In the genomic region with DNA sequence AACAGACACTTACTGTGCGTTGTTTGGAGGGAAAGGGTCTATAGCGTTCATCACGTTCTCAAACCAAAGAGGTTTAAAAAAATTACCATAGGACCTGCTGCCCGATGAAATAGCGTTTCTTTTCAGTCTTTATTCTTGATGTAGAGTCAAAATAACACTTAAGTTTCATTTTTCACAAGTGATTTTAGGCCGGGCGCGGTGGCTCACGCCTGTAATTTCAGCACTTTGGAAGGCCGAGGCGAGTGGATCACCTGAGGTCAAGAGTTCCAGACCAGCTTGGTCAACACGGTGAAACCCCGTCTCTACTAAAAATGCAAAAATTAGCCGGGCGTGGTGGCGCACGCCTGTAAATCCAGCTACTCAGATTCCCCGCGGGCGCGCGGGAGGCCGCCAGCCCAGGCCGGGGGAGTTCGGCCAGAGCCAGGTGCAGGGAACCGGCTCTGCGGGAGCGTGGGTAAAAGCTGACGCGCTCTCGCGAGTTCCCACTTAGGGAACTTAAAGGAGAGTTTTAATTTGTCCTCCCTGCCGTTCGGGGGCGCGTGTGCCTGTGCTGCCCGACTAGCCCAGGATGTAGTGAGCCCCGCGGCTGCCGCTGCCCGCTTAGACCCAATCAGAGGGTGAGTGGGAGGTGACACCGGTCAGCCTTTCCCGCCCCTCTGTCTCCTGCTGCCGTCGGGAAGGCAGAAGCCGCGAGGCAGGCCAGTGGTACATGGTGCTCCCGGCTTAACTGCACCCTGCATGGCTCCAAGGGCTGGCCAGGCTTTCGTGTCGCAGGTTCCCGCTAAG, we compare ENCODE assay signal across 8 cellular contexts. TPM values are rescaled to one million over a fixed set of nuclear protein-coding genes. Genes with fewer than 3 reads are reported as not detected.
DNase-seq lines count a peak whose midpoint lies in the region; ATAC-seq, FAIRE-seq and TF ChIP-seq lines count a peak whose summit lies in the region.

No MANE protein-coding gene starts in this region.

- peak overlapping the region; percentile 86 for H3K4me3 Mint-ChIP-seq in activated CD4-positive, alpha-beta T cell treated with anti-CD3 and anti-CD28 coated beads for 36 hours

- in situ Hi-C loops in HepG2 (cut with HindIII; ENCODE audit: extremely low pct_ligation_motif_present, low pct_unique_long_range_greater_than_20kb): no loop called here

- peak; percentile 25 for DNase-seq in AG08396 (ENCODE audit: low spot score)
- peak; percentile 82 for DNase-seq in activated CD4-positive, alpha-beta T cell treated with anti-CD3 and anti-CD28 coated beads for 36 hours
- peak; percentile 88 for DNase-seq in choroid plexus epithelial cell (ENCODE audit: low read depth)
- no peak for DNase-seq in HepG2 (ENCODE audit: low spot score)
- DNase-seq in stimulated activated CD4-positive, alpha-beta T cell treated with anti-CD3 and anti-CD28 coated beads, Interleukin-2, amount 100 ng/mL, for 24 hours: peak; percentile 55 to 67
- DNase-seq in NCI-H2029 (lab: John Stamatoyannopoulos, UW): no peak

- H3K36me3 Mint-ChIP-seq in activated CD4-positive, alpha-beta T cell treated with anti-CD3 and anti-CD28 coated beads for 36 hours (ENCODE audit: low read depth): peaks cover 2% of the 10 kb centered on the region

- WGBS in HepG2 (ENCODE audit: low lambda C conversion rate): 91% methylated on average over 41 of the region's 51 CpGs

- H3K27ac ChIP-seq in HepG2 (ENCODE audit: extremely low read length, insufficient read depth, low read length): no peak overlapping the region

- ATAC-seq in HG03457 (IDR thresholded peaks at IDR 0.05; ENCODE audit: unreplicated experiment) (peak; percentile 73), HepG2 (no peak)
- ATAC-seq in activated CD4-positive, alpha-beta T cell treated with anti-CD3 and anti-CD28 coated beads for 36 hours: peak; percentile 67

- peaks cover 38% of the 10 kb centered on the region for H3K79me2 ChIP-seq in HepG2 (ENCODE audit: insufficient read depth, low read length)

- TF ChIP-seq EP300 in HepG2 (IDR thresholded peaks at IDR 0.05; ENCODE audit: low read depth in 2 of 2, low read length in 2 of 2) (no peak), HepG2 (CRISPR knock-in tag; IDR thresholded peaks at IDR 0.05; ENCODE audit: borderline replicate concordance) (no peak)

- no peak overlapping the region for H2AFZ ChIP-seq in HepG2 (ENCODE audit: low read length)

- CTCF ChIA-PET in activated CD4-positive, alpha-beta T cell treated with anti-CD3 and anti-CD28 coated beads for 36 hours (lab: Charles Lee): interaction anchor here (0.7 to 1.9 kb wide), 5 partner anchors 9 to 775 kb away, joined by 3 to 8 read pairs (median 5); a partner anchor contains a TSS
- CTCF ChIA-PET in HepG2 (lab: Yijun Ruan, JAX; ENCODE audit: low intra/inter-chr PET ratio, low total read pairs): no interaction called here

- H3K4me3 ChIP-seq in choroid plexus epithelial cell (ENCODE audit: low read depth, low read length) (peak overlapping the region; percentile 89), HepG2 (replicated peaks in 1 of 3; ENCODE audit: insufficient read depth in 1 of 3, low read depth in 2 of 3, low read length in 3 of 3) (peak overlapping the region in 2 of 3 experiments; percentile 86 to 94; a peak in 4 of 6 replicates)

- intact Hi-C loops in activated CD4-positive, alpha-beta T cell treated with anti-CD3 and anti-CD28 coated beads for 36 hours (cut with DNase I, micrococcal nuclease): loop anchor here (2.0 to 10.0 kb wide), 6 partner anchors 66 to 610 kb away; a partner anchor contains a TSS
- intact Hi-C loops in HepG2 (cut with micrococcal nuclease; ENCODE audit: unreplicated experiment): no loop called here

- H3K4me1 Mint-ChIP-seq in activated CD4-positive, alpha-beta T cell treated with anti-CD3 and anti-CD28 coated beads for 36 hours: peaks cover 25% of the 10 kb centered on the region

- no TSS peak for BruUV-seq in HepG2 (replicated peaks; lab: Mats Ljungman, UMichigan)

- POLR2A ChIA-PET in activated CD4-positive, alpha-beta T cell treated with anti-CD3 and anti-CD28 coated beads for 36 hours (lab: Charles Lee): interaction anchor here (0.6 kb wide), 1 partner anchor 422 kb away, joined by 4 read pairs; no protein-coding TSS in a partner anchor
- POLR2A ChIA-PET in HepG2 (lab: Yijun Ruan, JAX): interaction anchor here (1.0 to 2.3 kb wide), 6 partner anchors 24 to 67 kb away, joined by 3 to 11 read pairs (median 6); a partner anchor contains a TSS

- H4K20me1 ChIP-seq in HepG2 (ENCODE audit: insufficient read depth, low read length): no peaks in the 10 kb centered on the region

- H3K9ac ChIP-seq in HepG2 (ENCODE audit: insufficient read depth, low read depth, low read length): 0 out of 2 replicates have a peak overlapping the region, but pooled peaks have one; percentile 86

- no peaks in the 10 kb centered on the region for H3K9me3 Mint-ChIP-seq in activated CD4-positive, alpha-beta T cell treated with anti-CD3 and anti-CD28 coated beads for 36 hours (ENCODE audit: low read depth)

- H3K4me1 ChIP-seq in HepG2 (ENCODE audit: insufficient read depth, low read length): peaks cover 31% of the 10 kb centered on the region

- peak; percentile 45 for TF ChIP-seq POLR2A in GM19099 (IDR thresholded peaks at IDR 0.05; ENCODE audit: extremely low read depth, insufficient read length, low read depth)
- TF ChIP-seq POLR2A in HepG2 (IDR thresholded peaks at IDR 0.05; ENCODE audit: insufficient read depth in 1 of 2, low read depth in 2 of 2, low read length in 2 of 2): no peak

- peak overlapping the region; percentile 72 for H3K4me2 ChIP-seq in HepG2 (ENCODE audit: low read depth, low read length)

- no peaks in the 10 kb centered on the region for H3K27me3 ChIP-seq in HepG2 (ENCODE audit: control insufficient read depth in 1 of 2, insufficient read depth in 2 of 2, low read length in 2 of 2)

- peak; percentile 30 for TF ChIP-seq CTCF in choroid plexus epithelial cell (conservative IDR thresholded peaks at IDR 0.05; ENCODE audit: low read depth, low read length)
- TF ChIP-seq CTCF in HepG2 (CRISPR knock-in tag; IDR thresholded peaks at IDR 0.05): no peak

- H3K9me3 ChIP-seq in HepG2 (ENCODE audit: low read length): no peaks in the 10 kb centered on the region

- TF ChIP-seq RAD21 in HepG2 (CRISPR knock-in tag; IDR thresholded peaks at IDR 0.05): no peak

- no peaks in the 10 kb centered on the region for H3K27me3 Mint-ChIP-seq in activated CD4-positive, alpha-beta T cell treated with anti-CD3 and anti-CD28 coated beads for 36 hours

- no peaks in the 10 kb centered on the region for H3K36me3 ChIP-seq in HepG2 (replicated peaks in 1 of 2; ENCODE audit: control insufficient read depth in 1 of 2, insufficient read depth in 2 of 2, low read length in 2 of 2)

- no peak for FAIRE-seq in HepG2 (lab: Jason Lieb, UNC)

- peak overlapping the region; percentile 100 for H3K27ac Mint-ChIP-seq in activated CD4-positive, alpha-beta T cell treated with anti-CD3 and anti-CD28 coated beads for 36 hours

TF ChIP-seq in HepG2, 621 proteins besides CTCF, POLR2A, EP300 and RAD21 (continues in another document):
- TF ChIP-seq TMF1 (CRISPR knock-in tag; IDR thresholded peaks at IDR 0.05; ENCODE audit: low read depth) (no peak), MBNL3 (CRISPR knock-in tag; conservative IDR thresholded peaks at IDR 0.05) (no peak), FOXO1 (CRISPR knock-in tag; IDR thresholded peaks at IDR 0.05) (no peak)
- TF ChIP-seq, protein P1, sequence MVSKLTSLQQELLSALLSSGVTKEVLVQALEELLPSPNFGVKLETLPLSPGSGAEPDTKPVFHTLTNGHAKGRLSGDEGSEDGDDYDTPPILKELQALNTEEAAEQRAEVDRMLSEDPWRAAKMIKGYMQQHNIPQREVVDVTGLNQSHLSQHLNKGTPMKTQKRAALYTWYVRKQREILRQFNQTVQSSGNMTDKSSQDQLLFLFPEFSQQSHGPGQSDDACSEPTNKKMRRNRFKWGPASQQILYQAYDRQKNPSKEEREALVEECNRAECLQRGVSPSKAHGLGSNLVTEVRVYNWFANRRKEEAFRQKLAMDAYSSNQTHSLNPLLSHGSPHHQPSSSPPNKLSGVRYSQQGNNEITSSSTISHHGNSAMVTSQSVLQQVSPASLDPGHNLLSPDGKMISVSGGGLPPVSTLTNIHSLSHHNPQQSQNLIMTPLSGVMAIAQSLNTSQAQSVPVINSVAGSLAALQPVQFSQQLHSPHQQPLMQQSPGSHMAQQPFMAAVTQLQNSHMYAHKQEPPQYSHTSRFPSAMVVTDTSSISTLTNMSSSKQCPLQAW (CRISPR knock-in tag; IDR thresholded peaks at IDR 0.05): no peak

RNA-seq across cellular contexts. Expression of a gene that starts 35.8 kb away (rescaled TPM):
- 10 to 100 TPM; 10.5 to 12.0 TPM for total RNA-seq in activated CD4-positive, alpha-beta T cell treated with anti-CD3 and anti-CD28 coated beads for 36 hours
- total RNA-seq in HepG2 (2016; rRNA removed; fragmentation: Illumina TruSeq; extraction: Trizol): 36.7 and 44.9 TPM in 2 replicates
- total RNA-seq in HepG2 (2016; cell fraction: cytosol; rRNA removed; fragmentation: Illumina TruSeq; extraction: Trizol; ENCODE audit: low read depth): 9.7 and 12.6 TPM in 2 replicates
- total RNA-seq in HepG2 (2016; cell fraction: insoluble cytoplasmic fraction; rRNA removed; fragmentation: Illumina TruSeq; extraction: Trizol): 36.6 and 45.1 TPM in 2 replicates
- total RNA-seq in HepG2 (2016; cell fraction: membrane; rRNA removed; fragmentation: Illumina TruSeq; extraction: Trizol): 19.2 and 21.1 TPM in 2 replicates
- 32.6 and 38.5 TPM in 2 replicates for total RNA-seq in HepG2 (2016; cell fraction: nucleus; rRNA removed; fragmentation: Illumina TruSeq; extraction: Trizol)
- 47.6 and 68.2 TPM in 2 replicates for polyA plus RNA-seq in HepG2 (2011; rRNA removed)
- polyA plus RNA-seq in HepG2 (2011; cell fraction: cytosol; rRNA removed): 25.3 and 33.8 TPM in 2 replicates
- polyA plus RNA-seq in HepG2 (2011; cell fraction: nucleus; rRNA removed): 67.5 and 93.8 TPM in 2 replicates
- polyA plus RNA-seq in HepG2 (2012): 33.0 and 40.9 TPM in 2 replicates
- 6.4 and 9.5 TPM in 2 replicates for polyA plus RNA-seq in HepG2 (2016; cell fraction: cytosol; fragmentation: Illumina TruSeq; extraction: Trizol; ENCODE audit: low read depth)
- 47.8 and 50.1 TPM in 2 replicates for polyA plus RNA-seq in HepG2 (2016; cell fraction: insoluble cytoplasmic fraction; fragmentation: Illumina TruSeq; extraction: Trizol; ENCODE audit: low read depth)
- 12.9 and 17.9 TPM in 2 replicates for polyA plus RNA-seq in HepG2 (2016; cell fraction: membrane; fragmentation: Illumina TruSeq; extraction: Trizol; ENCODE audit: low read depth)
- 62.7 and 63.1 TPM in 2 replicates for polyA plus RNA-seq in HepG2 (2016; cell fraction: nucleus; fragmentation: Illumina TruSeq; extraction: Trizol; ENCODE audit: insufficient read depth, low read depth)
- polyA minus RNA-seq in HepG2 (2011; rRNA and poly(A)+ RNA removed; ENCODE audit: low replicate concordance): 1.7 and 17.2 TPM in 2 replicates
- 22.9 and 23.5 TPM in 2 replicates for polyA minus RNA-seq in HepG2 (2011; cell fraction: cytosol; rRNA and poly(A)+ RNA removed)
- polyA minus RNA-seq in HepG2 (2011; cell fraction: nucleus; rRNA and poly(A)+ RNA removed): 56.4 and 60.9 TPM in 2 replicates

Comparison
In these comparisons a context has a peak if more than half of its experiments do, and no peak if none do; other contexts are left out.
1. DNase-seq: peak in AG08396 (single experiment), activated CD4-positive, alpha-beta T cell treated with anti-CD3 and anti-CD28 coated beads for 36 hours (single experiment), choroid plexus epithelial cell (single experiment) and stimulated activated CD4-positive, alpha-beta T cell treated with anti-CD3 and anti-CD28 coated beads, Interleukin-2, amount 100 ng/mL, for 24 hours (2 of 2); none in HepG2 (single experiment) and NCI-H2029 (single experiment).